1 cellular context compared by ENCODE assay signal in the genomic region with DNA sequence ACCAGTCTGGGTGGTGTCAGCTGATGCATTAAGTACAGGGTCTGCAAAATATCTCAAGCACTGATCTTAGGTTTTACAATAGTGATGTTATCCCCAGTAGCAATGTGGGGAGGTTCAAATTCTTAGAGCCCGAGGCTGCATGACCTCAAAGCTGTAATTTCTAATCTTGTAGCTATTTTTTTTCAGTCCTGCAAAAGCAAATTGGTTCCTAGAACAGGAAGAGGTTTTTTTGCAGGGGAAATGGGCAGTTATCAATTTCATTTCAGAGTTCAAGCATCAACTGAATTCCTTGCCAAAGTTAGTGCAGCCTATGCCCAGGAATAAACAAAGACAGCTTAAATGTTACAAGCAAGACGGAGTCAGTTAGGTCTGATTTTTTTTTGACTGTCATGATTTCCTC.
TF ChIP-seq lines count a peak whose summit lies in the region.

No MANE protein-coding gene starts in this region.

TF ChIP-seq in GM23338, 12 proteins besides CTCF, POLR2A, EP300 and RAD21:
- TF ChIP-seq, protein P1, sequence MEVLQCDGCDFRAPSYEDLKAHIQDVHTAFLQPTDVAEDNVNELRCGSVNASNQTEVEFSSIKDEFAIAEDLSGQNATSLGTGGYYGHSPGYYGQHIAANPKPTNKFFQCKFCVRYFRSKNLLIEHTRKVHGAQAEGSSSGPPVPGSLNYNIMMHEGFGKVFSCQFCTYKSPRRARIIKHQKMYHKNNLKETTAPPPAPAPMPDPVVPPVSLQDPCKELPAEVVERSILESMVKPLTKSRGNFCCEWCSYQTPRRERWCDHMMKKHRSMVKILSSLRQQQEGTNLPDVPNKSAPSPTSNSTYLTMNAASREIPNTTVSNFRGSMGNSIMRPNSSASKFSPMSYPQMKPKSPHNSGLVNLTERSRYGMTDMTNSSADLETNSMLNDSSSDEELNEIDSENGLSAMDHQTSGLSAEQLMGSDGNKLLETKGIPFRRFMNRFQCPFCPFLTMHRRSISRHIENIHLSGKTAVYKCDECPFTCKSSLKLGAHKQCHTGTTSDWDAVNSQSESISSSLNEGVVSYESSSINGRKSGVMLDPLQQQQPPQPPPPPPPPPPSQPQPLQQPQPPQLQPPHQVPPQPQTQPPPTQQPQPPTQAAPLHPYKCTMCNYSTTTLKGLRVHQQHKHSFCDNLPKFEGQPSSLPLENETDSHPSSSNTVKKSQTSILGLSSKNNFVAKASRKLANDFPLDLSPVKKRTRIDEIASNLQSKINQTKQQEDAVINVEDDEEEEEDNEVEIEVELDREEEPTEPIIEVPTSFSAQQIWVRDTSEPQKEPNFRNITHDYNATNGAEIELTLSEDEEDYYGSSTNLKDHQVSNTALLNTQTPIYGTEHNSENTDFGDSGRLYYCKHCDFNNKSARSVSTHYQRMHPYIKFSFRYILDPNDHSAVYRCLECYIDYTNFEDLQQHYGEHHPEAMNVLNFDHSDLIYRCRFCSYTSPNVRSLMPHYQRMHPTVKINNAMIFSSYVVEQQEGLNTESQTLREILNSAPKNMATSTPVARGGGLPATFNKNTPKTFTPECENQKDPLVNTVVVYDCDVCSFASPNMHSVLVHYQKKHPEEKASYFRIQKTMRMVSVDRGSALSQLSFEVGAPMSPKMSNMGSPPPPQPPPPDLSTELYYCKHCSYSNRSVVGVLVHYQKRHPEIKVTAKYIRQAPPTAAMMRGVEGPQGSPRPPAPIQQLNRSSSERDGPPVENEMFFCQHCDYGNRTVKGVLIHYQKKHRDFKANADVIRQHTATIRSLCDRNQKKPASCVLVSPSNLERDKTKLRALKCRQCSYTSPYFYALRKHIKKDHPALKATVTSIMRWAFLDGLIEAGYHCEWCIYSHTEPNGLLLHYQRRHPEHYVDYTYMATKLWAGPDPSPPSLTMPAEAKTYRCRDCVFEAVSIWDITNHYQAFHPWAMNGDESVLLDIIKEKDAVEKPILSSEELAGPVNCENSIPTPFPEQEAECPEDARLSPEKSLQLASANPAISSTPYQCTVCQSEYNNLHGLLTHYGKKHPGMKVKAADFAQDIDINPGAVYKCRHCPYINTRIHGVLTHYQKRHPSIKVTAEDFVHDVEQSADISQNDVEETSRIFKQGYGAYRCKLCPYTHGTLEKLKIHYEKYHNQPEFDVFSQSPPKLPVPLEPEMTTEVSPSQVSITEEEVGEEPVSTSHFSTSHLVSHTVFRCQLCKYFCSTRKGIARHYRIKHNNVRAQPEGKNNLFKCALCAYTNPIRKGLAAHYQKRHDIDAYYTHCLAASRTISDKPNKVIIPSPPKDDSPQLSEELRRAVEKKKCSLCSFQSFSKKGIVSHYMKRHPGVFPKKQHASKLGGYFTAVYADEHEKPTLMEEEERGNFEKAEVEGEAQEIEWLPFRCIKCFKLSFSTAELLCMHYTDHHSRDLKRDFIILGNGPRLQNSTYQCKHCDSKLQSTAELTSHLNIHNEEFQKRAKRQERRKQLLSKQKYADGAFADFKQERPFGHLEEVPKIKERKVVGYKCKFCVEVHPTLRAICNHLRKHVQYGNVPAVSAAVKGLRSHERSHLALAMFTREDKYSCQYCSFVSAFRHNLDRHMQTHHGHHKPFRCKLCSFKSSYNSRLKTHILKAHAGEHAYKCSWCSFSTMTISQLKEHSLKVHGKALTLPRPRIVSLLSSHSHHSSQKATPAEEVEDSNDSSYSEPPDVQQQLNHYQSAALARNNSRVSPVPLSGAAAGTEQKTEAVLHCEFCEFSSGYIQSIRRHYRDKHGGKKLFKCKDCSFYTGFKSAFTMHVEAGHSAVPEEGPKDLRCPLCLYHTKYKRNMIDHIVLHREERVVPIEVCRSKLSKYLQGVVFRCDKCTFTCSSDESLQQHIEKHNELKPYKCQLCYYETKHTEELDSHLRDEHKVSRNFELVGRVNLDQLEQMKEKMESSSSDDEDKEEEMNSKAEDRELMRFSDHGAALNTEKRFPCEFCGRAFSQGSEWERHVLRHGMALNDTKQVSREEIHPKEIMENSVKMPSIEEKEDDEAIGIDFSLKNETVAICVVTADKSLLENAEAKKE (CRISPR knock-in tag; IDR thresholded peaks at IDR 0.05) = no peak
- TF ChIP-seq, protein P2, sequence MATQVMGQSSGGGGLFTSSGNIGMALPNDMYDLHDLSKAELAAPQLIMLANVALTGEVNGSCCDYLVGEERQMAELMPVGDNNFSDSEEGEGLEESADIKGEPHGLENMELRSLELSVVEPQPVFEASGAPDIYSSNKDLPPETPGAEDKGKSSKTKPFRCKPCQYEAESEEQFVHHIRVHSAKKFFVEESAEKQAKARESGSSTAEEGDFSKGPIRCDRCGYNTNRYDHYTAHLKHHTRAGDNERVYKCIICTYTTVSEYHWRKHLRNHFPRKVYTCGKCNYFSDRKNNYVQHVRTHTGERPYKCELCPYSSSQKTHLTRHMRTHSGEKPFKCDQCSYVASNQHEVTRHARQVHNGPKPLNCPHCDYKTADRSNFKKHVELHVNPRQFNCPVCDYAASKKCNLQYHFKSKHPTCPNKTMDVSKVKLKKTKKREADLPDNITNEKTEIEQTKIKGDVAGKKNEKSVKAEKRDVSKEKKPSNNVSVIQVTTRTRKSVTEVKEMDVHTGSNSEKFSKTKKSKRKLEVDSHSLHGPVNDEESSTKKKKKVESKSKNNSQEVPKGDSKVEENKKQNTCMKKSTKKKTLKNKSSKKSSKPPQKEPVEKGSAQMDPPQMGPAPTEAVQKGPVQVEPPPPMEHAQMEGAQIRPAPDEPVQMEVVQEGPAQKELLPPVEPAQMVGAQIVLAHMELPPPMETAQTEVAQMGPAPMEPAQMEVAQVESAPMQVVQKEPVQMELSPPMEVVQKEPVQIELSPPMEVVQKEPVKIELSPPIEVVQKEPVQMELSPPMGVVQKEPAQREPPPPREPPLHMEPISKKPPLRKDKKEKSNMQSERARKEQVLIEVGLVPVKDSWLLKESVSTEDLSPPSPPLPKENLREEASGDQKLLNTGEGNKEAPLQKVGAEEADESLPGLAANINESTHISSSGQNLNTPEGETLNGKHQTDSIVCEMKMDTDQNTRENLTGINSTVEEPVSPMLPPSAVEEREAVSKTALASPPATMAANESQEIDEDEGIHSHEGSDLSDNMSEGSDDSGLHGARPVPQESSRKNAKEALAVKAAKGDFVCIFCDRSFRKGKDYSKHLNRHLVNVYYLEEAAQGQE (IDR thresholded peaks at IDR 0.05; ENCODE audit: unreplicated experiment) = no peak
